Comparison of ENCODE assay signal across 16 cellular contexts in genomic region chr9:70616401-70617010, GRCh38.
DNase-seq lines count a peak whose midpoint lies in the region; ATAC-seq and TF ChIP-seq lines count a peak whose summit lies in the region.
"Had no signal": no experiment of that assay in that cellular context is flagged by ENCODE, and none has a peak within 500 bp of the region (broad histone marks: within the 10 kb centered on the region; RNA-seq: fewer than 3 reads in every experiment).

No MANE protein-coding gene starts in this region.

- H3K9me3 ChIP-seq in SK-N-SH (no peaks in the 10 kb centered on the region), left ventricle myocardium inferior (replicated peaks) (no peaks in the 10 kb centered on the region)
- H3K9me3 ChIP-seq in effector memory CD4-positive, alpha-beta T cell (ENCODE audit: control insufficient read depth, low read length): no peaks in the 10 kb centered on the region

- H3K9me3 Mint-ChIP-seq in brain: no peaks in the 10 kb centered on the region
- H3K9me3 Mint-ChIP-seq: CD4-positive, CD25-positive, alpha-beta regulatory T cell had no signal

- DNase-seq in SK-N-SH: no peak
- DNase-seq in superior temporal gyrus (ENCODE audit: extremely low spot score): peak; percentile 52
- no peak for DNase-seq in effector memory CD4-positive, alpha-beta T cell
- no peak for DNase-seq in left ventricle myocardium inferior
- DNase-seq in GOT3 (lab: John Stamatoyannopoulos, UW): no peak
- DNase-seq: AML-193; CD4-positive, CD25-positive, alpha-beta regulatory T cell; DMS53; GM23248; H7; IMR-90 had no signal

- H3K36me3 Mint-ChIP-seq in brain: peaks cover 12% of the 10 kb centered on the region
- H3K36me3 Mint-ChIP-seq: CD4-positive, CD25-positive, alpha-beta regulatory T cell had no signal

- TF ChIP-seq RAD21 in SK-N-SH (IDR thresholded peaks at IDR 0.05; ENCODE audit: low read length): no peak

- no peak overlapping the region for H3K27ac ChIP-seq in SK-N-SH (ENCODE audit: low read depth in 2 of 2, low read length in 1 of 2)
- H3K27ac ChIP-seq in effector memory CD4-positive, alpha-beta T cell (ENCODE audit: insufficient read depth, low read length, poor library complexity, severe bottlenecking): no peak overlapping the region
- no peak overlapping the region for H3K27ac ChIP-seq in left ventricle myocardium inferior (replicated peaks)
- H3K27ac ChIP-seq: 22Rv1; BLaER1 treated with 17β-estradiol and CSF1 and Interleukin-3, amounts not matched to agents 10 nM and 100 nM; GM23248 had no signal

- TF ChIP-seq CTCF in SK-N-SH (IDR thresholded peaks at IDR 0.05) (no peak), brain (conservative IDR thresholded peaks at IDR 0.05) (no peak), left ventricle myocardium inferior (IDR thresholded peaks at IDR 0.05; ENCODE audit: borderline replicate concordance) (no peak)

- 77% methylated on average over 7 of the region's 7 CpGs for WGBS in SK-N-SH (ENCODE audit: low lambda C conversion rate)

- no peak overlapping the region for H2AFZ ChIP-seq in SK-N-SH (ENCODE audit: low read depth)
- H2AFZ ChIP-seq: GM23248 had no signal

- intact Hi-C loops in left ventricle myocardium inferior (cut with micrococcal nuclease): no loop called here

- no peak overlapping the region for H3K9ac ChIP-seq in SK-N-SH
- H3K9ac ChIP-seq: BLaER1 treated with 17β-estradiol and CSF1 and Interleukin-3, amounts not matched to agents 10 nM and 100 nM; GM23248 had no signal

- no peaks in the 10 kb centered on the region for H3K27me3 Mint-ChIP-seq in brain

- no peaks in the 10 kb centered on the region for H3K27me3 ChIP-seq in SK-N-SH (ENCODE audit: insufficient read depth)
- no peaks in the 10 kb centered on the region for H3K27me3 ChIP-seq in effector memory CD4-positive, alpha-beta T cell (replicated peaks; ENCODE audit: control insufficient read depth, insufficient read depth, low read length, poor library complexity, severe bottlenecking)
- no peaks in the 10 kb centered on the region for H3K27me3 ChIP-seq in left ventricle myocardium inferior (ENCODE audit: low read depth)
- H3K27me3 ChIP-seq: BLaER1 treated with 17β-estradiol and CSF1 and Interleukin-3, amounts not matched to agents 10 nM and 100 nM had no signal

- CTCF ChIA-PET in SK-N-SH (lab: Yijun Ruan, JAX): interaction anchor here (1.1 to 3.6 kb wide), 4 partner anchors 13 to 647 kb away, joined by 4 to 41 read pairs (median 6); no protein-coding TSS in a partner anchor

- TF ChIP-seq EP300 in SK-N-SH (IDR thresholded peaks at IDR 0.05; ENCODE audit: borderline replicate concordance in 1 of 2, low read depth in 1 of 2, low read length in 1 of 2): no peak

- peak overlapping the region in 3 of 5 experiments; percentile 80 to 88 (median 86) for H3K27ac Mint-ChIP-seq in brain
- H3K27ac Mint-ChIP-seq: CD4-positive, CD25-positive, alpha-beta regulatory T cell had no signal

- no peaks in the 10 kb centered on the region for H3K79me2 ChIP-seq in SK-N-SH (ENCODE audit: insufficient read depth)

- H3K4me1 ChIP-seq in SK-N-SH (ENCODE audit: control insufficient read depth in 1 of 2, insufficient read depth in 2 of 2, low read depth in 1 of 2, low read length in 1 of 2) (peaks cover 0 to 7% of the 10 kb centered on the region in 2 experiments; a peak in 2 of 4 replicates), left ventricle myocardium inferior (peaks cover 32% of the 10 kb centered on the region)
- H3K4me1 ChIP-seq in effector memory CD4-positive, alpha-beta T cell (ENCODE audit: control insufficient read depth, insufficient read depth, low read length, poor library complexity, severe bottlenecking): no peaks in the 10 kb centered on the region

- peak overlapping the region in 1 of 5 experiments; percentile 18 for H3K4me3 Mint-ChIP-seq in brain
- H3K4me3 Mint-ChIP-seq: CD4-positive, CD25-positive, alpha-beta regulatory T cell had no signal

- no peak overlapping the region for H3K4me2 ChIP-seq in SK-N-SH
- H3K4me2 ChIP-seq: BLaER1 treated with 17β-estradiol and CSF1 and Interleukin-3, amounts not matched to agents 10 nM and 100 nM had no signal

- POLR2A ChIA-PET in SK-N-SH (lab: Yijun Ruan, JAX): no interaction called here

- no peaks in the 10 kb centered on the region for H3K36me3 ChIP-seq in SK-N-SH (replicated peaks in 1 of 2; ENCODE audit: control insufficient read depth in 1 of 2, insufficient read depth in 2 of 2, low read length in 1 of 2)
- H3K36me3 ChIP-seq in effector memory CD4-positive, alpha-beta T cell (ENCODE audit: control insufficient read depth, insufficient read depth, low read length): no peaks in the 10 kb centered on the region
- H3K36me3 ChIP-seq in left ventricle myocardium inferior: no peaks in the 10 kb centered on the region
- H3K36me3 ChIP-seq: BLaER1 treated with 17β-estradiol and CSF1 and Interleukin-3, amounts not matched to agents 10 nM and 100 nM had no signal

- peaks cover 41% of the 10 kb centered on the region for H3K4me1 Mint-ChIP-seq in brain
- H3K4me1 Mint-ChIP-seq: CD4-positive, CD25-positive, alpha-beta regulatory T cell had no signal

- H3K9me2 ChIP-seq in SK-N-SH: no peaks in the 10 kb centered on the region

- no peak for ATAC-seq in SK-N-SH treated with all-trans-retinoic acid at 6 μM for 48 hours
- ATAC-seq: GM12878 had no signal

- H4K20me1 ChIP-seq in SK-N-SH (ENCODE audit: insufficient read depth): no peaks in the 10 kb centered on the region
- H4K20me1 ChIP-seq: BLaER1 treated with 17β-estradiol and CSF1 and Interleukin-3, amounts not matched to agents 10 nM and 100 nM had no signal

- no peaks in the 10 kb centered on the region for H3F3A ChIP-seq in SK-N-SH (replicated peaks; ENCODE audit: insufficient read depth)

- H3K4me3 ChIP-seq in SK-N-SH (ENCODE audit: low read depth in 2 of 2, low read length in 1 of 2) (no peak overlapping the region), left ventricle myocardium inferior (no peak overlapping the region)
- no peak overlapping the region for H3K4me3 ChIP-seq in effector memory CD4-positive, alpha-beta T cell (ENCODE audit: insufficient read depth, low read depth, low read length, poor library complexity, severe bottlenecking)
- H3K4me3 ChIP-seq: BLaER1 treated with 17β-estradiol and CSF1 and Interleukin-3, amounts not matched to agents 10 nM and 100 nM; GM12878; GM23248 had no signal

TF ChIP-seq in SK-N-SH, 30 proteins besides CTCF, POLR2A, EP300 and RAD21:
- TF ChIP-seq CHD2 (IDR thresholded peaks at IDR 0.05; ENCODE audit: low read length, partially characterized antibody) (no peak), GATA2 (CRISPR knock-in tag; IDR thresholded peaks at IDR 0.05) (0 out of 2 replicates have a peak, but pooled peaks have one; percentile 9)

TF ChIP-seq in SK-N-SH treated with all-trans-retinoic acid at 6 μM for 48 hours, 23 proteins besides CTCF, POLR2A, EP300 and RAD21 (continues in another document):
- TF ChIP-seq ZC3H10 (CRISPR knock-in tag; IDR thresholded peaks at IDR 0.05) (no peak), ZNF70 (CRISPR knock-in tag; IDR thresholded peaks at IDR 0.05) (no peak), GLIS3 (CRISPR knock-in tag; IDR thresholded peaks at IDR 0.05) (no peak), PPARA (CRISPR knock-in tag; IDR thresholded peaks at IDR 0.05; ENCODE audit: borderline replicate concordance) (no peak), ARNTL (CRISPR knock-in tag; IDR thresholded peaks at IDR 0.05; ENCODE audit: borderline replicate concordance, low read depth) (no peak), BACH2 (CRISPR knock-in tag; IDR thresholded peaks at IDR 0.05; ENCODE audit: borderline replicate concordance) (no peak), TSHZ2 (CRISPR knock-in tag; IDR thresholded peaks at IDR 0.05) (no peak), RARB (CRISPR knock-in tag; IDR thresholded peaks at IDR 0.05) (no peak), TCF4 (CRISPR knock-in tag; IDR thresholded peaks at IDR 0.05; ENCODE audit: borderline replicate concordance) (no peak), CREB5 (CRISPR knock-in tag; IDR thresholded peaks at IDR 0.05; ENCODE audit: low read depth) (no peak)
